Comparison of ENCODE assay signal across 12 cellular contexts in genomic region chr5:36740259-36740898, GRCh38.
DNase-seq lines count a peak whose midpoint lies in the region; TF ChIP-seq lines count a peak whose summit lies in the region.
"Had no signal": no experiment of that assay in that cellular context is flagged by ENCODE, and none has a peak within 500 bp of the region (broad histone marks: within the 10 kb centered on the region; RNA-seq: fewer than 3 reads in every experiment).

No MANE protein-coding gene starts in this region.

- H3K4me3 Mint-ChIP-seq in nephron = peak overlapping the region in 1 of 3 experiments; percentile 34
- H3K4me3 Mint-ChIP-seq: activated CD4-positive, alpha-beta T cell treated with anti-CD3 and anti-CD28 coated beads for 36 hours; stimulated activated naive CD8-positive, alpha-beta T cell treated with anti-CD3 and anti-CD28 coated beads, Interleukin-15, Interleukin-2, amounts not matched to agents 100 ng/mL and 50 ng/mL, for 24 hours had no signal

- H3K27me3 Mint-ChIP-seq in nephron (ENCODE audit: low read depth) = peaks cover 19% of the 10 kb centered on the region

- no peak overlapping the region for H3K4me3 ChIP-seq in colonic mucosa
- H3K4me3 ChIP-seq: BLaER1 had no signal

- peak; percentile 20 for DNase-seq in EH (ENCODE audit: low read depth)
- peak; percentile 39 for DNase-seq in NCI-H1048 (lab: John Stamatoyannopoulos, UW)
- peak; percentile 3 for DNase-seq in astrocyte of the hippocampus (ENCODE audit: low read depth, low spot score)
- no peak for DNase-seq in colonic mucosa
- no peak for DNase-seq in ureter (ENCODE audit: low spot score)
- no peak for DNase-seq in RWPE1 (ENCODE audit: low spot score)
- no peak for DNase-seq in HuH-7.5 (ENCODE audit: low spot score)

- intact Hi-C loops in colonic mucosa (cut with DNase I) = loop anchor here (5.0 kb wide), 1 partner anchor 132 kb away; no protein-coding TSS in a partner anchor

- H3K36me3 Mint-ChIP-seq in nephron (ENCODE audit: low read depth) = no peaks in the 10 kb centered on the region

- H3K4me1 ChIP-seq in colonic mucosa = peaks cover 3% of the 10 kb centered on the region

- POLR2A ChIA-PET in RWPE1 (lab: Yijun Ruan, JAX; ENCODE audit: low non-redundant PET) = no interaction called here

- no peak overlapping the region for H3K27ac ChIP-seq in colonic mucosa
- no peak overlapping the region for H3K27ac ChIP-seq in RWPE1
- H3K27ac ChIP-seq: BLaER1, dorsolateral prefrontal cortex had no signal

- no peaks in the 10 kb centered on the region for H3K36me3 ChIP-seq in colonic mucosa
- H3K36me3 ChIP-seq: BLaER1 had no signal

- H3K27me3 ChIP-seq in colonic mucosa = no peaks in the 10 kb centered on the region

- H3K27ac Mint-ChIP-seq in nephron = peak overlapping the region; percentile 72 to 87 (median 73)
- H3K27ac Mint-ChIP-seq: activated CD4-positive, alpha-beta T cell treated with anti-CD3 and anti-CD28 coated beads for 36 hours; stimulated activated naive CD8-positive, alpha-beta T cell treated with anti-CD3 and anti-CD28 coated beads, Interleukin-15, Interleukin-2, amounts not matched to agents 100 ng/mL and 50 ng/mL, for 24 hours had no signal

- no peak for TF ChIP-seq CTCF in nephron (IDR thresholded peaks at IDR 0.05; ENCODE audit: unreplicated experiment in 3 of 3)
- no peak for TF ChIP-seq CTCF in colonic mucosa (IDR thresholded peaks at IDR 0.05)
- TF ChIP-seq CTCF in RWPE1 (conservative IDR thresholded peaks at IDR 0.05; ENCODE audit: low read depth) = no peak

- H3K9ac ChIP-seq in colonic mucosa (ENCODE audit: low read depth in 2 of 2, low read length in 2 of 2) = no peak overlapping the region
- H3K9ac ChIP-seq: BLaER1 had no signal

- H3K9me3 Mint-ChIP-seq in nephron = no peaks in the 10 kb centered on the region
- H3K9me3 Mint-ChIP-seq: stimulated activated naive CD8-positive, alpha-beta T cell treated with anti-CD3 and anti-CD28 coated beads, Interleukin-15, Interleukin-2, amounts not matched to agents 100 ng/mL and 50 ng/mL, for 24 hours had no signal

- CTCF ChIA-PET in RWPE1 (lab: Yijun Ruan, JAX) = interaction anchor here (0.5 to 1.8 kb wide), 11 partner anchors 10 to 725 kb away, joined by 3 to 9 read pairs (median 3); no protein-coding TSS in a partner anchor

- no peaks in the 10 kb centered on the region for H3K9me3 ChIP-seq in colonic mucosa
- H3K9me3 ChIP-seq: BLaER1 had no signal

- H3K4me1 Mint-ChIP-seq in nephron = peaks cover 47% of the 10 kb centered on the region

Comparison
In these comparisons a context has a peak if more than half of its experiments do, and no peak if none do; other contexts are left out.
1. DNase-seq: peak in EH (single experiment), NCI-H1048 (single experiment) and astrocyte of the hippocampus (single experiment); none in colonic mucosa (single experiment), ureter (single experiment), RWPE1 (single experiment) and HuH-7.5 (single experiment).